In the genomic region with DNA sequence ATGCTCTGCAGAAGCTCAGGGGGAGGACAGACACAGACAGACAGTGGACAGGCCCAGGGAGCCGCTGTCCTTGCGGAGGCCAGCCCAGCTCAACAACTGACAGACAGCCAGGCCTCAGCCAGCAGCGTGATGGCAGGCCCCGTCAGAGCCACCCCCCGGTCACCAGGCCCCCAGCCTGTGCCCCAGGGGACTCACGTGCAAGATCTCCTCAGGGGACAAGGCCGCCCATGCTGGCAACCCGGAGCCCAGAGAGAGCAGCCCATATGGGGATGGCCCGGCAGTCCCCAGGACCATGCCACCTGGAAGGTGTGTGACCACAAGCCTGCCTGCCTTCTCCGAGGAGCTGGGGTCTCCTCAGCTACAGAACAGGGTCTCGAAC, we compare ENCODE assay signal across 19 cellular contexts. TPM values are rescaled to one million over a fixed set of nuclear protein-coding genes. Genes with fewer than 3 reads are reported as not detected.
DNase-seq lines count a peak whose midpoint lies in the region; ATAC-seq and TF ChIP-seq lines count a peak whose summit lies in the region.
"Had no signal": no experiment of that assay in that cellular context is flagged by ENCODE, and none has a peak within 500 bp of the region (broad histone marks: within the 10 kb centered on the region; RNA-seq: fewer than 3 reads in every experiment).

No MANE protein-coding gene starts in this region.

- H3K36me3 ChIP-seq in HEK293 (ENCODE audit: control insufficient read depth in 2 of 2, insufficient read depth in 1 of 2, low read length in 2 of 2) (no peaks in the 10 kb centered on the region), sigmoid colon (no peaks in the 10 kb centered on the region)
- H3K36me3 ChIP-seq: ascending aorta, transverse colon had no signal

- WGBS in sigmoid colon, 2 donors: 91 to 95% methylated on average over 11 of the region's 11 CpGs

- POLR2A ChIA-PET in HEK293 (lab: Yijun Ruan, JAX): no interaction called here

- H3K9me3 Mint-ChIP-seq in effector memory CD8-positive, alpha-beta T cell: no peaks in the 10 kb centered on the region
- H3K9me3 Mint-ChIP-seq: stimulated activated naive B cell treated with anti-CD40 and anti-IgM and Interleukin-4, amounts not matched to agents 10 μg/mL and 1 μg/mL and 100 μg/mL, for 72 hours had no signal

- no peak for TF ChIP-seq POLR2A in sigmoid colon (IDR thresholded peaks at IDR 0.05)

- peak overlapping the region; percentile 100 for H3K27ac Mint-ChIP-seq in effector memory CD8-positive, alpha-beta T cell
- H3K27ac Mint-ChIP-seq: stimulated activated naive B cell treated with anti-CD40 and anti-IgM and Interleukin-4, amounts not matched to agents 10 μg/mL and 1 μg/mL and 100 μg/mL, for 72 hours had no signal

- CTCF ChIA-PET in HEK293 (lab: Yijun Ruan, JAX): no interaction called here

- peak; percentile 23 for DNase-seq in activated T-cell treated with anti-CD3 and anti-CD28 coated beads, Interleukin-2, amount 50 U/mL, for 1 hour
- DNase-seq in activated T-cell treated with anti-CD3 and anti-CD28 coated beads, Interleukin-2, amount 50 U/mL, for 48 hours: no peak
- no peak for DNase-seq in effector memory CD8-positive, alpha-beta T cell
- DNase-seq in sigmoid colon (peak; percentile 49), NCI-H1092 (lab: John Stamatoyannopoulos, UW) (no peak), NCI-H2171 (lab: John Stamatoyannopoulos, UW) (no peak)
- DNase-seq: activated CD4-positive, alpha-beta T cell treated with anti-CD3 and anti-CD28 coated beads, Interleukin-2, amount 50 U/mL, for 48 hours; DMS79 treated with DMSO at 0.1 percent for 48 hours; foreskin melanocyte; left cardiac atrium; NCI-H187 treated with DMSO at 0.1 percent for 48 hours; NCI-H446 treated with DMSO at 0.1 percent for 48 hours; nucleus accumbens; RPMI8226; stimulated activated naive B cell treated with anti-CD40 and anti-IgM and Interleukin-4, amounts not matched to agents 10 μg/mL and 1 μg/mL and 100 μg/mL, for 72 hours; transverse colon had no signal

- no peaks in the 10 kb centered on the region for H3K27me3 ChIP-seq in sigmoid colon
- H3K27me3 ChIP-seq: ascending aorta, transverse colon had no signal

- intact Hi-C loops in sigmoid colon (cut with DNase I): no loop called here

- no peak for TF ChIP-seq EP300 in sigmoid colon (IDR thresholded peaks at IDR 0.05)

- H3K4me1 ChIP-seq in HEK293 (ENCODE audit: control insufficient read depth, insufficient read depth, low read length): no peaks in the 10 kb centered on the region
- no peaks in the 10 kb centered on the region for H3K4me1 ChIP-seq in sigmoid colon
- H3K4me1 ChIP-seq: ascending aorta, transverse colon had no signal

- H3K4me3 Mint-ChIP-seq in effector memory CD8-positive, alpha-beta T cell: peak overlapping the region in 1 of 2 donors; percentile 70

- H3K27me3 Mint-ChIP-seq in effector memory CD8-positive, alpha-beta T cell: no peaks in the 10 kb centered on the region

- TF ChIP-seq CTCF in HEK293 (tag by site-specific recombination; IDR thresholded peaks at IDR 0.05) (no peak), sigmoid colon (IDR thresholded peaks at IDR 0.05) (no peak)

- H3K4me3 ChIP-seq in HEK293 (ENCODE audit: low read depth, low read length): no peak overlapping the region
- no peak overlapping the region for H3K4me3 ChIP-seq in sigmoid colon
- H3K4me3 ChIP-seq: ascending aorta, transverse colon had no signal

- H3K4me1 Mint-ChIP-seq in effector memory CD8-positive, alpha-beta T cell (ENCODE audit: low read depth in 2 of 2): peaks cover 23 to 26% of the 10 kb centered on the region in 2 donors

- no peaks in the 10 kb centered on the region for H3K9me3 ChIP-seq in HEK293 (ENCODE audit: control insufficient read depth, insufficient read depth, low read depth, low read length)
- H3K9me3 ChIP-seq in sigmoid colon: no peaks in the 10 kb centered on the region
- H3K9me3 ChIP-seq: ascending aorta, transverse colon had no signal

- no peak for ATAC-seq in effector memory CD8-positive, alpha-beta T cell (replicated peaks)
- ATAC-seq in HG03108 (IDR thresholded peaks at IDR 0.05; ENCODE audit: unreplicated experiment): no peak
- ATAC-seq: left cardiac atrium had no signal

- H3K27ac ChIP-seq in HEK293 (ENCODE audit: extremely low read depth, low read depth, low read length) (no peak overlapping the region), sigmoid colon (no peak overlapping the region)
- H3K27ac ChIP-seq: ascending aorta, transverse colon had no signal

- peaks cover 37% of the 10 kb centered on the region for H3K36me3 Mint-ChIP-seq in effector memory CD8-positive, alpha-beta T cell (ENCODE audit: insufficient read depth)
- H3K36me3 Mint-ChIP-seq: stimulated activated naive B cell treated with anti-CD40 and anti-IgM and Interleukin-4, amounts not matched to agents 10 μg/mL and 1 μg/mL and 100 μg/mL, for 72 hours had no signal

TF ChIP-seq in HEK293, 187 proteins besides CTCF, POLR2A, EP300 and RAD21:
- TF ChIP-seq MYNN (tag by site-specific recombination; IDR thresholded peaks at IDR 0.05; ENCODE audit: borderline replicate concordance) (no peak), KLF1 (tag by site-specific recombination; IDR thresholded peaks at IDR 0.05) (no peak), ZFP3 (tag by site-specific recombination; IDR thresholded peaks at IDR 0.05; ENCODE audit: low read depth) (no peak), GLIS1 (tag by site-specific recombination; IDR thresholded peaks at IDR 0.05) (peak; percentile 26; the same call in 1 of the 2 replicates), ZNF747 (tag by site-specific recombination; IDR thresholded peaks at IDR 0.05) (no peak)

RNA-seq across cellular contexts. Expression of a gene that starts 28.0 kb away (rescaled TPM):
- total RNA-seq in sigmoid colon: 10 to 100 TPM; 36.4 to 62.0 (median 38.7) TPM
- polyA plus RNA-seq in sigmoid colon: 10 to 100 TPM; 25.0 to 32.8 (median 27.6) TPM

RNA-seq across cellular contexts. Expression of a gene that starts 48.0 kb away (rescaled TPM):
- 10 to 100 TPM; 12.1 to 18.5 (median 16.4) TPM for total RNA-seq in sigmoid colon
- 1 to 10 TPM; 3.2 to 7.7 (median 6.0) TPM for polyA plus RNA-seq in sigmoid colon

RNA-seq across cellular contexts. Expression of a gene that starts 48.0 kb away (rescaled TPM):
- total RNA-seq in sigmoid colon: 1 to 10 TPM; 1.8 to 9.4 (median 2.6) TPM
- polyA plus RNA-seq in sigmoid colon: 1 to 10 TPM in 1 of 3 donors, under 1 TPM in 1, not detected in 1; 0.60 to 1.1 TPM

Comparison
In these comparisons a context has a peak if more than half of its experiments do, and no peak if none do; other contexts are left out.
1. DNase-seq: peak in activated T-cell treated with anti-CD3 and anti-CD28 coated beads, Interleukin-2, amount 50 U/mL, for 1 hour (single experiment) and sigmoid colon (single experiment); none in activated T-cell treated with anti-CD3 and anti-CD28 coated beads, Interleukin-2, amount 50 U/mL, for 48 hours (0 of 2), effector memory CD8-positive, alpha-beta T cell (0 of 3), NCI-H1092 (single experiment) and NCI-H2171 (single experiment).